ENCODE assay signal across 1 cellular context in genomic region chr2:219352448-219353023, GRCh38.
TF ChIP-seq lines count a peak whose summit lies in the region.

No MANE protein-coding gene starts in this region.

TF ChIP-seq in H1, 55 proteins besides CTCF, POLR2A, EP300 and RAD21 (continued from another document):
- TF ChIP-seq BACH1 (IDR thresholded peaks at IDR 0.05; ENCODE audit: low read length) (0 out of 2 replicates have a peak, but pooled peaks have one; percentile 39), GABPA (IDR thresholded peaks at IDR 0.05; ENCODE audit: borderline replicate concordance, insufficient read depth, low read length) (peak; percentile 23; the same call in 1 of the 2 replicates), BCL11A (IDR thresholded peaks at IDR 0.05; ENCODE audit: low read depth in 2 of 2, low read length in 2 of 2) (no peak), KDM4A (IDR thresholded peaks at IDR 0.05; ENCODE audit: low read depth, low read length, severe bottlenecking) (no peak)
TF ChIP-seq in H1: peak in this region for 3.
